Comparison of ENCODE assay signal across 1 cellular context in genomic region chr7:140869430-140869829, GRCh38.
TF ChIP-seq lines count a peak whose summit lies in the region.

No MANE protein-coding gene starts in this region.

TF ChIP-seq in K562, 482 proteins besides CTCF, POLR2A, EP300 and RAD21 (continued from another document):
- TF ChIP-seq TOE1 (IDR thresholded peaks at IDR 0.05; ENCODE audit: borderline replicate concordance) = no peak
- no peak for TF ChIP-seq TOE1 (CRISPR knock-in tag; IDR thresholded peaks at IDR 0.05; ENCODE audit: borderline replicate concordance, low read depth)
- peak; percentile 52 for TF ChIP-seq CBFA2T3 (IDR thresholded peaks at IDR 0.05)
TF ChIP-seq in K562: peak in this region for 2.
